ENCODE assay signal across 2 cellular contexts in genomic region chr14:90536511-90537191, GRCh38.
TF ChIP-seq lines count a peak whose summit lies in the region.

No MANE protein-coding gene starts in this region.

TF ChIP-seq in H1, 55 proteins besides CTCF, POLR2A, EP300 and RAD21 (continued from another document):
- TF ChIP-seq CEBPB (IDR thresholded peaks at IDR 0.05; ENCODE audit: low read depth, low read length) (no peak), RFX5 (IDR thresholded peaks at IDR 0.05; ENCODE audit: borderline replicate concordance, low read depth, low read length) (no peak), FOSL1 (IDR thresholded peaks at IDR 0.05; ENCODE audit: insufficient read depth, low read depth, low read length) (no peak)

TF ChIP-seq in SK-N-SH, 30 proteins besides CTCF, POLR2A, EP300 and RAD21 (continued from another document):
- TF ChIP-seq TAF1 (IDR thresholded peaks at IDR 0.05; ENCODE audit: borderline replicate concordance, low read depth, low read length): no peak
- TF ChIP-seq FOXJ3 (CRISPR knock-in tag; IDR thresholded peaks at IDR 0.05): no peak
